Comparison of ENCODE assay signal across 29 cellular contexts in genomic region chr6:41275489-41275888, GRCh38. TPM values are rescaled to one million over a fixed set of nuclear protein-coding genes. Genes with fewer than 3 reads are reported as not detected.
"Had no signal": no experiment of that assay in that cellular context is flagged by ENCODE, and none has a peak within 500 bp of the region (broad histone marks: within the 10 kb centered on the region; RNA-seq: fewer than 3 reads in every experiment).

No MANE protein-coding gene starts in this region.

- H3K4me3 ChIP-seq: dorsolateral prefrontal cortex, heart left ventricle, mucosa of descending colon, spleen, tibial artery, upper lobe of left lung, vagina had no signal

- H3K9me3 ChIP-seq: heart left ventricle, mucosa of descending colon, spleen, tibial artery, upper lobe of left lung, vagina had no signal

- DNase-seq: dorsolateral prefrontal cortex; effector CD8-positive, alpha-beta T cell; heart left ventricle; hippocampal formation; mammary epithelial cell; mucosa of descending colon; naive thymus-derived CD8-positive, alpha-beta T cell; posterior cingulate gyrus; spleen; stimulated activated CD4-positive, alpha-beta T cell treated with anti-CD3 and anti-CD28 coated beads, Interleukin-15, amount 100 ng/mL, for 24 hours; stimulated activated CD4-positive, alpha-beta T cell treated with anti-CD3 and anti-CD28 coated beads, Interleukin-1b, Interleukin-23, amount 100 ng/mL, for 48 hours; stimulated activated CD4-positive, alpha-beta T cell treated with anti-CD3 and anti-CD28 coated beads, Interleukin-4, amount 100 ng/mL, for 24 hours; tibial artery had no signal

- H3K27me3 ChIP-seq: spleen, upper lobe of left lung, vagina had no signal

- FAIRE-seq: endometrium, frontal cortex had no signal

- H3K27ac ChIP-seq: tibial artery, vagina had no signal

- ATAC-seq: esophagus mucosa; heart left ventricle; left lobe of liver; mucosa of descending colon; naive thymus-derived CD8-positive, alpha-beta T cell; sciatic nerve; stimulated activated memory B cell treated with anti-CD40 and anti-IgM and Interleukin-4, amounts not matched to agents 10 μg/mL and 1 μg/mL and 100 μg/mL, for 72 hours had no signal

- H3K4me1 ChIP-seq: tibial artery, vagina had no signal

- H3K36me3 ChIP-seq: heart left ventricle, tibial artery, upper lobe of left lung, vagina had no signal

RNA-seq across cellular contexts. Expression of gene TREM1, which starts 11.0 kb away (rescaled TPM):
- total RNA-seq: fibroblast of lung; frontal cortex; glomerular endothelial cell; naive thymus-derived CD8-positive, alpha-beta T cell; osteocyte; pulmonary artery endothelial cell had no signal
- polyA plus RNA-seq: neural cell had no signal

RNA-seq across cellular contexts. Expression of gene TREML4, which starts 47.3 kb away (rescaled TPM):
- total RNA-seq: esophagus mucosa; fibroblast of lung; frontal cortex; glomerular endothelial cell; heart left ventricle; left lobe of liver; lower leg skin; mammary epithelial cell; mucosa of descending colon; naive thymus-derived CD8-positive, alpha-beta T cell; osteocyte; pulmonary artery endothelial cell; sciatic nerve; skeletal muscle tissue; temporal lobe; upper lobe of left lung; vagina had no signal
- polyA plus RNA-seq: fibroblast of lung; mammary epithelial cell; naive thymus-derived CD8-positive, alpha-beta T cell; neural cell had no signal

RNA-seq across cellular contexts. Expression of gene NCR2, which starts 59.9 kb away (rescaled TPM):
- total RNA-seq: dorsolateral prefrontal cortex; esophagus mucosa; fibroblast of lung; frontal cortex; glomerular endothelial cell; heart left ventricle; left lobe of liver; lower leg skin; mammary epithelial cell; naive thymus-derived CD8-positive, alpha-beta T cell; osteocyte; pulmonary artery endothelial cell; sciatic nerve; skeletal muscle tissue; spleen; temporal lobe; upper lobe of left lung; vagina had no signal
- polyA plus RNA-seq: fibroblast of lung; heart left ventricle; mammary epithelial cell; naive thymus-derived CD8-positive, alpha-beta T cell; neural cell; spleen had no signal
